ENCODE assay signal across 8 cellular contexts in genomic region chr14:64983439-64984310, GRCh38. TPM values are rescaled to one million over a fixed set of nuclear protein-coding genes. Genes with fewer than 3 reads are reported as not detected.
DNase-seq lines count a peak whose midpoint lies in the region; ATAC-seq and FAIRE-seq lines count a peak whose summit lies in the region.

No MANE protein-coding gene starts in this region.

- peaks cover 17 to 19% (median 18%) of the 10 kb centered on the region in 3 donors for H3K4me1 Mint-ChIP-seq in IgD-negative memory B cell

- H3K36me3 ChIP-seq in SK-N-MC (ENCODE audit: insufficient read depth, low read length) (no peaks in the 10 kb centered on the region), mucosa of stomach (ENCODE audit: control insufficient read depth, insufficient read depth, low read length) (no peaks in the 10 kb centered on the region)

- H3K9me3 ChIP-seq in SK-N-MC (ENCODE audit: low read depth, low read length) (no peaks in the 10 kb centered on the region), mucosa of stomach (ENCODE audit: control insufficient read depth, low read length) (no peaks in the 10 kb centered on the region)

- H3K9me3 Mint-ChIP-seq in IgD-negative memory B cell, result no peaks in the 10 kb centered on the region

- H3K4me3 ChIP-seq in SK-N-MC (peak overlapping the region; percentile 63), mucosa of stomach (ENCODE audit: low read length) (no peak overlapping the region)

- H3K4me3 Mint-ChIP-seq in IgD-negative memory B cell, result peak overlapping the region; percentile 2 to 82 (median 45)

- peaks cover 10% of the 10 kb centered on the region for H3K4me1 ChIP-seq in mucosa of stomach (ENCODE audit: control insufficient read depth, insufficient read depth, low read length)

- no peak overlapping the region for H3K27ac ChIP-seq in SK-N-MC

- H3K36me3 Mint-ChIP-seq in IgD-negative memory B cell, result no peaks in the 10 kb centered on the region

- H3K27me3 Mint-ChIP-seq in IgD-negative memory B cell, result peaks cover 10% of the 10 kb centered on the region

- no peaks in the 10 kb centered on the region for H3K27me3 ChIP-seq in mucosa of stomach (ENCODE audit: control insufficient read depth, insufficient read depth, low read length)

- H3K27ac Mint-ChIP-seq in IgD-negative memory B cell, result peak overlapping the region in 2 of 3 donors; percentile 1 to 51

- ATAC-seq in GM18868 (IDR thresholded peaks at IDR 0.05; ENCODE audit: unreplicated experiment), result no peak

- H3K9ac ChIP-seq in SK-N-MC (ENCODE audit: insufficient read length), result peak overlapping the region; percentile 29
- peak overlapping the region; percentile 17 for H3K9ac ChIP-seq in mucosa of stomach (ENCODE audit: low read length)

- FAIRE-seq in frontal cortex (lab: Jason Lieb, UNC), result no peak

- peak; percentile 23 for DNase-seq in NCI-H510A treated with DMSO at 0.1 percent for 48 hours (lab: John Stamatoyannopoulos, UW)
- DNase-seq in NCI-H510A (lab: John Stamatoyannopoulos, UW), result no peak
- no peak for DNase-seq in SK-N-MC (ENCODE audit: low read depth, low spot score)
- DNase-seq in dermis blood vessel endothelial cell, result peak; percentile 73
- DNase-seq in frontal cortex (ENCODE audit: low spot score in 2 of 2), result no peak

RNA-seq across cellular contexts. Expression of gene FNTB, which starts 3.0 kb away (rescaled TPM):
- 4.8 TPM for polyA plus RNA-seq in IgD-negative memory B cell
- total RNA-seq in dermis blood vessel endothelial cell, result 8.5 and 13.3 TPM in 2 replicates
- total RNA-seq in frontal cortex, result 5.3 TPM

RNA-seq across cellular contexts. Expression of gene RAB15, which starts 11.5 kb away (rescaled TPM):
- 0.58 TPM for polyA plus RNA-seq in IgD-negative memory B cell
- total RNA-seq in dermis blood vessel endothelial cell (9.5 and 10.4 TPM in 2 replicates), frontal cortex (24.1 TPM)

RNA-seq across cellular contexts. Expression of gene GPX2, which starts 41.1 kb away (rescaled TPM):
- polyA plus RNA-seq in IgD-negative memory B cell, result not detected
- total RNA-seq in dermis blood vessel endothelial cell, result not detected in 2 replicates
- not detected for total RNA-seq in frontal cortex

Comparison
In these comparisons a context has a peak if more than half of its experiments do, and no peak if none do; other contexts are left out.
1. DNase-seq: peak in NCI-H510A treated with DMSO at 0.1 percent for 48 hours (single experiment) and dermis blood vessel endothelial cell (single experiment); none in NCI-H510A (single experiment), SK-N-MC (single experiment) and frontal cortex (0 of 2).